In the genomic region with DNA sequence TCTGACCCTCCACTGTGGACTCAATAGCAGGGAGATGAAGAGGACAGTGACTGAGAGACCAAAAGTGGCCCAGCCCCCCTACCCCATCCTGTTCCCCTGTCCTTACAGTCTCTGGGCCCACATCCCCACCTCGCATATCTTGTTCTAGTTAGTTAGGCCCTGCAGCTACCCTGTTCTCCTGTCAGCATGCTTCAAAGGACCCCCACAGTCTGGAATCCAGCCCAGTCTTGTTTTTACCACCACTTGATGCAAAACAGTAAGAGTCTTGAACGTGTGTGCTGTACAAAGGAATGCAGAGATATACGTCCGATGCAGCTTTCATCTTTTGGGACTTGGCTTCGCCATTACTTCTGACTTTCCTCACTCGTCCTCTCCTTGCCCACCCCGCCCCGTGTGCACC, we compare ENCODE assay signal across 2 cellular contexts.
A peak's percentile ranks its signal among the peaks of the same experiment; 100 is the strongest.
TF ChIP-seq lines count a peak whose summit lies in the region.

No MANE protein-coding gene starts in this region.

TF ChIP-seq in HEK293, 187 proteins besides CTCF, POLR2A, EP300 and RAD21:
- TF ChIP-seq ZNF366 (tag by site-specific recombination; conservative IDR thresholded peaks at IDR 0.05) = no peak
- TF ChIP-seq GLIS1 (tag by site-specific recombination; IDR thresholded peaks at IDR 0.05) = peak; percentile 63
- TF ChIP-seq ZIC2 (tag by site-specific recombination; IDR thresholded peaks at IDR 0.05) = peak; percentile 61

TF ChIP-seq in GM12878, 131 proteins besides CTCF, POLR2A, EP300 and RAD21:
- TF ChIP-seq WRNIP1 (IDR thresholded peaks at IDR 0.05; ENCODE audit: borderline replicate concordance, low read depth, low read length) = no peak
- TF ChIP-seq ZNF384 (IDR thresholded peaks at IDR 0.05; ENCODE audit: borderline replicate concordance, low read depth, low read length) = no peak
- TF ChIP-seq, protein P1, sequence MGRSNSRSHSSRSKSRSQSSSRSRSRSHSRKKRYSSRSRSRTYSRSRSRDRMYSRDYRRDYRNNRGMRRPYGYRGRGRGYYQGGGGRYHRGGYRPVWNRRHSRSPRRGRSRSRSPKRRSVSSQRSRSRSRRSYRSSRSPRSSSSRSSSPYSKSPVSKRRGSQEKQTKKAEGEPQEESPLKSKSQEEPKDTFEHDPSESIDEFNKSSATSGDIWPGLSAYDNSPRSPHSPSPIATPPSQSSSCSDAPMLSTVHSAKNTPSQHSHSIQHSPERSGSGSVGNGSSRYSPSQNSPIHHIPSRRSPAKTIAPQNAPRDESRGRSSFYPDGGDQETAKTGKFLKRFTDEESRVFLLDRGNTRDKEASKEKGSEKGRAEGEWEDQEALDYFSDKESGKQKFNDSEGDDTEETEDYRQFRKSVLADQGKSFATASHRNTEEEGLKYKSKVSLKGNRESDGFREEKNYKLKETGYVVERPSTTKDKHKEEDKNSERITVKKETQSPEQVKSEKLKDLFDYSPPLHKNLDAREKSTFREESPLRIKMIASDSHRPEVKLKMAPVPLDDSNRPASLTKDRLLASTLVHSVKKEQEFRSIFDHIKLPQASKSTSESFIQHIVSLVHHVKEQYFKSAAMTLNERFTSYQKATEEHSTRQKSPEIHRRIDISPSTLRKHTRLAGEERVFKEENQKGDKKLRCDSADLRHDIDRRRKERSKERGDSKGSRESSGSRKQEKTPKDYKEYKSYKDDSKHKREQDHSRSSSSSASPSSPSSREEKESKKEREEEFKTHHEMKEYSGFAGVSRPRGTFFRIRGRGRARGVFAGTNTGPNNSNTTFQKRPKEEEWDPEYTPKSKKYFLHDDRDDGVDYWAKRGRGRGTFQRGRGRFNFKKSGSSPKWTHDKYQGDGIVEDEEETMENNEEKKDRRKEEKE (IDR thresholded peaks at IDR 0.05) = no peak
- no peak for TF ChIP-seq CHD4 (IDR thresholded peaks at IDR 0.05)
- no peak for TF ChIP-seq RFX5 (IDR thresholded peaks at IDR 0.05; ENCODE audit: low read depth, low read length)
- TF ChIP-seq SMARCA5 (IDR thresholded peaks at IDR 0.05) = no peak
- TF ChIP-seq, protein P2, sequence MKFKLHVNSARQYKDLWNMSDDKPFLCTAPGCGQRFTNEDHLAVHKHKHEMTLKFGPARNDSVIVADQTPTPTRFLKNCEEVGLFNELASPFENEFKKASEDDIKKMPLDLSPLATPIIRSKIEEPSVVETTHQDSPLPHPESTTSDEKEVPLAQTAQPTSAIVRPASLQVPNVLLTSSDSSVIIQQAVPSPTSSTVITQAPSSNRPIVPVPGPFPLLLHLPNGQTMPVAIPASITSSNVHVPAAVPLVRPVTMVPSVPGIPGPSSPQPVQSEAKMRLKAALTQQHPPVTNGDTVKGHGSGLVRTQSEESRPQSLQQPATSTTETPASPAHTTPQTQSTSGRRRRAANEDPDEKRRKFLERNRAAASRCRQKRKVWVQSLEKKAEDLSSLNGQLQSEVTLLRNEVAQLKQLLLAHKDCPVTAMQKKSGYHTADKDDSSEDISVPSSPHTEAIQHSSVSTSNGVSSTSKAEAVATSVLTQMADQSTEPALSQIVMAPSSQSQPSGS (IDR thresholded peaks at IDR 0.05; ENCODE audit: low read length) = no peak
- no peak for TF ChIP-seq BHLHE40 (IDR thresholded peaks at IDR 0.05; ENCODE audit: borderline replicate concordance in 1 of 2, low read depth in 2 of 2, low read length in 1 of 2)
- TF ChIP-seq, protein P3, sequence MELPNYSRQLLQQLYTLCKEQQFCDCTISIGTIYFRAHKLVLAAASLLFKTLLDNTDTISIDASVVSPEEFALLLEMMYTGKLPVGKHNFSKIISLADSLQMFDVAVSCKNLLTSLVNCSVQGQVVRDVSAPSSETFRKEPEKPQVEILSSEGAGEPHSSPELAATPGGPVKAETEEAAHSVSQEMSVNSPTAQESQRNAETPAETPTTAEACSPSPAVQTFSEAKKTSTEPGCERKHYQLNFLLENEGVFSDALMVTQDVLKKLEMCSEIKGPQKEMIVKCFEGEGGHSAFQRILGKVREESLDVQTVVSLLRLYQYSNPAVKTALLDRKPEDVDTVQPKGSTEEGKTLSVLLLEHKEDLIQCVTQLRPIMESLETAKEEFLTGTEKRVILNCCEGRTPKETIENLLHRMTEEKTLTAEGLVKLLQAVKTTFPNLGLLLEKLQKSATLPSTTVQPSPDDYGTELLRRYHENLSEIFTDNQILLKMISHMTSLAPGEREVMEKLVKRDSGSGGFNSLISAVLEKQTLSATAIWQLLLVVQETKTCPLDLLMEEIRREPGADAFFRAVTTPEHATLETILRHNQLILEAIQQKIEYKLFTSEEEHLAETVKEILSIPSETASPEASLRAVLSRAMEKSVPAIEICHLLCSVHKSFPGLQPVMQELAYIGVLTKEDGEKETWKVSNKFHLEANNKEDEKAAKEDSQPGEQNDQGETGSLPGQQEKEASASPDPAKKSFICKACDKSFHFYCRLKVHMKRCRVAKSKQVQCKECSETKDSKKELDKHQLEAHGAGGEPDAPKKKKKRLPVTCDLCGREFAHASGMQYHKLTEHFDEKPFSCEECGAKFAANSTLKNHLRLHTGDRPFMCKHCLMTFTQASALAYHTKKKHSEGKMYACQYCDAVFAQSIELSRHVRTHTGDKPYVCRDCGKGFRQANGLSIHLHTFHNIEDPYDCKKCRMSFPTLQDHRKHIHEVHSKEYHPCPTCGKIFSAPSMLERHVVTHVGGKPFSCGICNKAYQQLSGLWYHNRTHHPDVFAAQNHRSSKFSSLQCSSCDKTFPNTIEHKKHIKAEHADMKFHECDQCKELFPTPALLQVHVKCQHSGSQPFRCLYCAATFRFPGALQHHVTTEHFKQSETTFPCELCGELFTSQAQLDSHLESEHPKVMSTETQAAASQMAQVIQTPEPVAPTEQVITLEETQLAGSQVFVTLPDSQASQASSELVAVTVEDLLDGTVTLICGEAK (IDR thresholded peaks at IDR 0.05; ENCODE audit: borderline replicate concordance) = no peak
- no peak for TF ChIP-seq ZZZ3 (IDR thresholded peaks at IDR 0.05; ENCODE audit: control insufficient read depth, insufficient read length, low read depth)
- TF ChIP-seq, protein P4, sequence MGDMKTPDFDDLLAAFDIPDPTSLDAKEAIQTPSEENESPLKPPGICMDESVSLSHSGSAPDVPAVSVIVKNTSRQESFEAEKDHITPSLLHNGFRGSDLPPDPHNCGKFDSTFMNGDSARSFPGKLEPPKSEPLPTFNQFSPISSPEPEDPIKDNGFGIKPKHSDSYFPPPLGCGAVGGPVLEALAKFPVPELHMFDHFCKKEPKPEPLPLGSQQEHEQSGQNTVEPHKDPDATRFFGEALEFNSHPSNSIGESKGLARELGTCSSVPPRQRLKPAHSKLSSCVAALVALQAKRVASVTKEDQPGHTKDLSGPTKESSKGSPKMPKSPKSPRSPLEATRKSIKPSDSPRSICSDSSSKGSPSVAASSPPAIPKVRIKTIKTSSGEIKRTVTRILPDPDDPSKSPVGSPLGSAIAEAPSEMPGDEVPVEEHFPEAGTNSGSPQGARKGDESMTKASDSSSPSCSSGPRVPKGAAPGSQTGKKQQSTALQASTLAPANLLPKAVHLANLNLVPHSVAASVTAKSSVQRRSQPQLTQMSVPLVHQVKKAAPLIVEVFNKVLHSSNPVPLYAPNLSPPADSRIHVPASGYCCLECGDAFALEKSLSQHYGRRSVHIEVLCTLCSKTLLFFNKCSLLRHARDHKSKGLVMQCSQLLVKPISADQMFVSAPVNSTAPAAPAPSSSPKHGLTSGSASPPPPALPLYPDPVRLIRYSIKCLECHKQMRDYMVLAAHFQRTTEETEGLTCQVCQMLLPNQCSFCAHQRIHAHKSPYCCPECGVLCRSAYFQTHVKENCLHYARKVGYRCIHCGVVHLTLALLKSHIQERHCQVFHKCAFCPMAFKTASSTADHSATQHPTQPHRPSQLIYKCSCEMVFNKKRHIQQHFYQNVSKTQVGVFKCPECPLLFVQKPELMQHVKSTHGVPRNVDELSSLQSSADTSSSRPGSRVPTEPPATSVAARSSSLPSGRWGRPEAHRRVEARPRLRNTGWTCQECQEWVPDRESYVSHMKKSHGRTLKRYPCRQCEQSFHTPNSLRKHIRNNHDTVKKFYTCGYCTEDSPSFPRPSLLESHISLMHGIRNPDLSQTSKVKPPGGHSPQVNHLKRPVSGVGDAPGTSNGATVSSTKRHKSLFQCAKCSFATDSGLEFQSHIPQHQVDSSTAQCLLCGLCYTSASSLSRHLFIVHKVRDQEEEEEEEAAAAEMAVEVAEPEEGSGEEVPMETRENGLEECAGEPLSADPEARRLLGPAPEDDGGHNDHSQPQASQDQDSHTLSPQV (IDR thresholded peaks at IDR 0.05) = no peak
- no peak for TF ChIP-seq NR2C1 (IDR thresholded peaks at IDR 0.05)
- TF ChIP-seq MEF2A (IDR thresholded peaks at IDR 0.05; ENCODE audit: insufficient read depth, low read depth, low read length) = no peak
- TF ChIP-seq STAT3 (IDR thresholded peaks at IDR 0.05; ENCODE audit: low read depth, low read length) = no peak
TF ChIP-seq in GM12878: peak in this region for 0.
